28 cellular contexts compared by ENCODE assay signal in genomic region chr7:156556083-156556482, GRCh38.
"Had no signal": no experiment of that assay in that cellular context is flagged by ENCODE, and none has a peak within 500 bp of the region (broad histone marks: within the 10 kb centered on the region; RNA-seq: fewer than 3 reads in every experiment).

No MANE protein-coding gene starts in this region.

- H3K27me3 Mint-ChIP-seq: type B pancreatic cell had no signal

- FAIRE-seq: urothelium cell line had no signal

- H3K4me1 Mint-ChIP-seq: stimulated activated effector memory CD8-positive, alpha-beta T cell treated with anti-CD3 and anti-CD28 coated beads, Interleukin-12 subunit alpha, Interleukin-12 subunit beta, amount 100 ng/mL, for 72 hours; stimulated activated memory B cell treated with anti-CD40 and anti-IgM and Interleukin-4, amounts not matched to agents 10 μg/mL and 1 μg/mL and 100 μg/mL, for 72 hours; stimulated activated naive B cell treated with anti-CD40 and anti-IgM and Interleukin-4, amounts not matched to agents 10 μg/mL and 1 μg/mL and 100 μg/mL, for 72 hours; stimulated activated naive CD8-positive, alpha-beta T cell treated with anti-CD3 and anti-CD28 coated beads, Interleukin-15, amount 100 ng/mL, for 72 hours had no signal

- ATAC-seq: stimulated activated effector memory CD8-positive, alpha-beta T cell treated with anti-CD3 and anti-CD28 coated beads, Interleukin-12 subunit alpha, Interleukin-12 subunit beta, amount 100 ng/mL, for 72 hours; stimulated activated memory B cell treated with anti-CD40 and anti-IgM and Interleukin-4, amounts not matched to agents 10 μg/mL and 1 μg/mL and 100 μg/mL, for 72 hours; stimulated activated naive B cell treated with anti-CD40 and anti-IgM and Interleukin-4, amounts not matched to agents 10 μg/mL and 1 μg/mL and 100 μg/mL, for 72 hours; stimulated activated naive CD8-positive, alpha-beta T cell treated with anti-CD3 and anti-CD28 coated beads, Interleukin-15, amount 100 ng/mL, for 72 hours; stimulated activated naive CD8-positive, alpha-beta T cell treated with anti-CD3 and anti-CD28 coated beads, Interleukin-15, Interleukin-2, amounts not matched to agents 100 U/mL and 50 U/mL, for 24 hours; upper lobe of right lung had no signal

- H3K27ac Mint-ChIP-seq: stimulated activated effector memory CD8-positive, alpha-beta T cell treated with anti-CD3 and anti-CD28 coated beads, Interleukin-12 subunit alpha, Interleukin-12 subunit beta, amount 100 ng/mL, for 72 hours; stimulated activated memory B cell treated with anti-CD40 and anti-IgM and Interleukin-4, amounts not matched to agents 10 μg/mL and 1 μg/mL and 100 μg/mL, for 72 hours; stimulated activated naive B cell treated with anti-CD40 and anti-IgM and Interleukin-4, amounts not matched to agents 10 μg/mL and 1 μg/mL and 100 μg/mL, for 72 hours; stimulated activated naive CD8-positive, alpha-beta T cell treated with anti-CD3 and anti-CD28 coated beads, Interleukin-15, Interleukin-2, amounts not matched to agents 100 ng/mL and 50 ng/mL, for 24 hours; type B pancreatic cell had no signal

- H3K27ac ChIP-seq: stomach, suprapubic skin, testis, thoracic aorta, thyroid gland, tibial artery, tibial nerve, transverse colon, upper lobe of left lung, upper lobe of right lung, uterus, vagina had no signal

- H3K36me3 Mint-ChIP-seq: stimulated activated effector memory CD8-positive, alpha-beta T cell treated with anti-CD3 and anti-CD28 coated beads, Interleukin-12 subunit alpha, Interleukin-12 subunit beta, amount 100 ng/mL, for 72 hours; stimulated activated memory B cell treated with anti-CD40 and anti-IgM and Interleukin-4, amounts not matched to agents 10 μg/mL and 1 μg/mL and 100 μg/mL, for 72 hours; stimulated activated naive B cell treated with anti-CD40 and anti-IgM and Interleukin-4, amounts not matched to agents 10 μg/mL and 1 μg/mL and 100 μg/mL, for 72 hours; type B pancreatic cell had no signal

- H3K27me3 ChIP-seq: stomach, suprapubic skin, testis, thyroid gland, tibial artery, tibial nerve, transverse colon, upper lobe of left lung, upper lobe of right lung, uterus, vagina had no signal

- H3K4me1 ChIP-seq: stomach, suprapubic skin, testis, thyroid gland, tibial artery, tibial nerve, transverse colon, upper lobe of left lung, upper lobe of right lung, uterus, vagina had no signal

- H3K36me3 ChIP-seq: stomach, suprapubic skin, thoracic aorta, thyroid gland, tibial artery, transverse colon, upper lobe of left lung, upper lobe of right lung, uterus, vagina had no signal

- H3K9me3 ChIP-seq: stomach, suprapubic skin, testis, thoracic aorta, thyroid gland, tibial artery, tibial nerve, transverse colon, upper lobe of left lung, upper lobe of right lung, uterus, vagina had no signal

- H3K4me3 Mint-ChIP-seq: stimulated activated effector memory CD8-positive, alpha-beta T cell treated with anti-CD3 and anti-CD28 coated beads, Interleukin-12 subunit alpha, Interleukin-12 subunit beta, amount 100 ng/mL, for 72 hours; stimulated activated memory B cell treated with anti-CD40 and anti-IgM and Interleukin-4, amounts not matched to agents 10 μg/mL and 1 μg/mL and 100 μg/mL, for 72 hours; stimulated activated naive B cell treated with anti-CD40 and anti-IgM and Interleukin-4, amounts not matched to agents 10 μg/mL and 1 μg/mL and 100 μg/mL, for 72 hours; stimulated activated naive CD8-positive, alpha-beta T cell treated with anti-CD3 and anti-CD28 coated beads, Interleukin-15, amount 100 ng/mL, for 72 hours; stimulated activated naive CD8-positive, alpha-beta T cell treated with anti-CD3 and anti-CD28 coated beads, Interleukin-15, Interleukin-2, amounts not matched to agents 100 ng/mL and 50 ng/mL, for 24 hours; type B pancreatic cell had no signal

- DNase-seq: stimulated activated CD4-positive, alpha-beta T cell treated with anti-CD3 and anti-CD28 coated beads, Interleukin-2, amount 100 ng/mL, for 48 hours; stimulated activated CD4-positive, alpha-beta T cell treated with anti-CD3 and anti-CD28 coated beads, Interleukin-4, amount 100 ng/mL, for 24 hours; stimulated activated CD4-positive, alpha-beta T cell treated with anti-CD3 and anti-CD28 coated beads, Interleukin-4, amount 100 ng/mL, for 4 hours; stimulated activated CD8-positive, alpha-beta memory T cell treated with anti-CD3 and anti-CD28 coated beads, Interleukin-4, amount 100 ng/mL, for 48 hours; stimulated activated naive B cell treated with anti-CD40 and anti-IgM and Interleukin-4, amounts not matched to agents 10 μg/mL and 1 μg/mL and 100 μg/mL, for 72 hours; stimulated activated naive CD4-positive, alpha-beta T cell; stimulated activated naive CD4-positive, alpha-beta T cell treated with Interleukin-2 at 50 U/mL for 16 hours; stimulated activated naive CD8-positive, alpha-beta T cell treated with anti-CD3 and anti-CD28 coated beads, Interleukin-15, amount 100 ng/mL, for 72 hours; stimulated activated naive CD8-positive, alpha-beta T cell treated with anti-CD3 and anti-CD28 coated beads, Interleukin-15, Interleukin-2, amounts not matched to agents 100 U/mL and 50 U/mL, for 24 hours; stomach; substantia nigra; testis; thyroid gland; tibial artery; transverse colon; trophoblast cell; upper lobe of left lung; upper lobe of right lung; uterus had no signal

- H3K4me3 ChIP-seq: stomach, suprapubic skin, testis, thoracic aorta, thyroid gland, tibial artery, tibial nerve, transverse colon, upper lobe of left lung, upper lobe of right lung, uterus, vagina had no signal
